8 cellular contexts compared by ENCODE assay signal in genomic region chr17:7023576-7024401, GRCh38. TPM values are rescaled to one million over a fixed set of nuclear protein-coding genes. Genes with fewer than 3 reads are reported as not detected.
DNase-seq lines count a peak whose midpoint lies in the region; ATAC-seq and TF ChIP-seq lines count a peak whose summit lies in the region.

No MANE protein-coding gene starts in this region.

- 0 out of 2 replicates have a peak, but pooled peaks cover 4% of the 10 kb centered on the region for H3K4me1 ChIP-seq in PC-9 (replicated peaks; ENCODE audit: insufficient read depth)

- no peaks in the 10 kb centered on the region for H3K27me3 Mint-ChIP-seq in natural killer cell treated with Interleukin-12 subunit alpha and Interleukin-12 subunit beta and Interleukin-15 and Interleukin-18, amount 100 ng/mL, for 72 hours

- H3K36me3 Mint-ChIP-seq in natural killer cell treated with Interleukin-12 subunit alpha and Interleukin-12 subunit beta and Interleukin-15 and Interleukin-18, amount 100 ng/mL, for 72 hours: no peaks in the 10 kb centered on the region
- peaks cover 25% of the 10 kb centered on the region for H3K36me3 Mint-ChIP-seq in stimulated activated effector memory CD8-positive, alpha-beta T cell treated with anti-CD3 and anti-CD28 coated beads, Interleukin-12 subunit alpha, Interleukin-12 subunit beta, amount 100 ng/mL, for 72 hours

- no peaks in the 10 kb centered on the region for H3K36me3 ChIP-seq in PC-9 (ENCODE audit: low read depth)

- intact Hi-C loops in PC-9 (cut with micrococcal nuclease; ENCODE audit: unreplicated experiment): loop anchor here (5.0 kb wide), 2 partner anchors 111 to 311 kb away; partner anchors contain the start of gene SLC13A5

- H3K4me2 ChIP-seq in PC-9: peak overlapping the region; percentile 64

- CTCF ChIA-PET in PC-9 (lab: Charles Lee): interaction anchor here (0.6 to 1.1 kb wide), 3 partner anchors 12 to 113 kb away, joined by 3 to 4 read pairs (median 3); partner anchors contain the start of gene SLC16A13

- H3F3A ChIP-seq in PC-9 (ENCODE audit: insufficient read depth, low read depth): peaks cover 18% of the 10 kb centered on the region; the same call in 1 of the 2 replicates

- ATAC-seq in GM21619 (IDR thresholded peaks at IDR 0.05; ENCODE audit: unreplicated experiment): peak; percentile 50
- ATAC-seq in natural killer cell treated with Interleukin-12 subunit alpha and Interleukin-12 subunit beta and Interleukin-15 and Interleukin-18, amount 100 ng/mL, for 72 hours: peak; percentile 89 to 94
- ATAC-seq in stimulated activated effector memory CD8-positive, alpha-beta T cell treated with anti-CD3 and anti-CD28 coated beads, Interleukin-12 subunit alpha, Interleukin-12 subunit beta, amount 100 ng/mL, for 72 hours: peak; percentile 85

- peak overlapping the region; percentile 80 for H3K4me3 Mint-ChIP-seq in natural killer cell treated with Interleukin-12 subunit alpha and Interleukin-12 subunit beta and Interleukin-15 and Interleukin-18, amount 100 ng/mL, for 72 hours
- H3K4me3 Mint-ChIP-seq in stimulated activated effector memory CD8-positive, alpha-beta T cell treated with anti-CD3 and anti-CD28 coated beads, Interleukin-12 subunit alpha, Interleukin-12 subunit beta, amount 100 ng/mL, for 72 hours: peak overlapping the region; percentile 77

- DNase-seq in PC-9 (peak; percentile 93 to 97), foreskin fibroblast (peak; percentile 82 to 93), middle frontal gyrus (ENCODE audit: extremely low spot score, low spot score) (no peak), NCI-H524 treated with DMSO at 0.1 percent for 48 hours (lab: John Stamatoyannopoulos, UW) (no peak)
- DNase-seq in activated effector memory CD4-positive, alpha-beta T cell treated with anti-CD3 and anti-CD28 coated beads, Interleukin-2, amount 50 U/mL, for 16 hours: peak; percentile 98
- peak; percentile 96 for DNase-seq in natural killer cell treated with Interleukin-12 subunit alpha and Interleukin-12 subunit beta and Interleukin-15 and Interleukin-18, amount 100 ng/mL, for 72 hours (ENCODE audit: low spot score)
- peak; percentile 94 to 98 for DNase-seq in stimulated activated effector memory CD8-positive, alpha-beta T cell treated with anti-CD3 and anti-CD28 coated beads, Interleukin-12 subunit alpha, Interleukin-12 subunit beta, amount 100 ng/mL, for 72 hours (ENCODE audit: low spot score in 2 of 2)

- H3K9me3 Mint-ChIP-seq in natural killer cell treated with Interleukin-12 subunit alpha and Interleukin-12 subunit beta and Interleukin-15 and Interleukin-18, amount 100 ng/mL, for 72 hours: no peaks in the 10 kb centered on the region
- H3K9me3 Mint-ChIP-seq in stimulated activated effector memory CD8-positive, alpha-beta T cell treated with anti-CD3 and anti-CD28 coated beads, Interleukin-12 subunit alpha, Interleukin-12 subunit beta, amount 100 ng/mL, for 72 hours: no peaks in the 10 kb centered on the region

- H3K27ac Mint-ChIP-seq in natural killer cell treated with Interleukin-12 subunit alpha and Interleukin-12 subunit beta and Interleukin-15 and Interleukin-18, amount 100 ng/mL, for 72 hours: peak overlapping the region; percentile 74 to 90
- H3K27ac Mint-ChIP-seq in stimulated activated effector memory CD8-positive, alpha-beta T cell treated with anti-CD3 and anti-CD28 coated beads, Interleukin-12 subunit alpha, Interleukin-12 subunit beta, amount 100 ng/mL, for 72 hours: peak overlapping the region; percentile 96

- H3K4me1 Mint-ChIP-seq in natural killer cell treated with Interleukin-12 subunit alpha and Interleukin-12 subunit beta and Interleukin-15 and Interleukin-18, amount 100 ng/mL, for 72 hours (ENCODE audit: low read depth in 2 of 2): peaks cover 49 to 55% of the 10 kb centered on the region in 2 donors
- H3K4me1 Mint-ChIP-seq in stimulated activated effector memory CD8-positive, alpha-beta T cell treated with anti-CD3 and anti-CD28 coated beads, Interleukin-12 subunit alpha, Interleukin-12 subunit beta, amount 100 ng/mL, for 72 hours: peaks cover 58% of the 10 kb centered on the region

- BruUV-seq in PC-9 (replicated peaks; lab: Mats Ljungman, UMichigan): no TSS peak

- H2AFZ ChIP-seq in PC-9: peak overlapping the region; percentile 59; the same call in 1 of the 2 replicates

- no peaks in the 10 kb centered on the region for H3K79me2 ChIP-seq in PC-9 (ENCODE audit: low read depth)

- H4K20me1 ChIP-seq in PC-9 (ENCODE audit: insufficient read depth): no peaks in the 10 kb centered on the region

- TF ChIP-seq CTCF in PC-9 (conservative IDR thresholded peaks at IDR 0.05): no peak
- no peak for TF ChIP-seq CTCF in foreskin fibroblast (IDR thresholded peaks at IDR 0.05; ENCODE audit: low read depth, low read length)

- H3K9me3 ChIP-seq in PC-9 (ENCODE audit: insufficient read depth, low read depth): no peaks in the 10 kb centered on the region

- no peaks in the 10 kb centered on the region for H3K9me2 ChIP-seq in PC-9 (ENCODE audit: insufficient read depth)

- H3K4me3 ChIP-seq in PC-9 (peak overlapping the region; percentile 39; the same call in 1 of the 2 replicates), foreskin fibroblast (ENCODE audit: low read depth in 1 of 2, low read length in 2 of 2) (peak overlapping the region in 1 of 2 donors; percentile 24)

- H3K27me3 ChIP-seq in PC-9 (ENCODE audit: insufficient read depth, low read depth): no peaks in the 10 kb centered on the region

- POLR2A ChIA-PET in PC-9 (lab: Charles Lee; ENCODE audit: unreplicated experiment): interaction anchor here (0.5 to 1.2 kb wide), 7 partner anchors 12 to 566 kb away, joined by 3 to 18 read pairs (median 5); partner anchors contain the start of gene SLC16A13

- H3K27ac ChIP-seq in PC-9: no peak overlapping the region

RNA-seq across cellular contexts. Expression of gene BCL6B, which starts 0.9 kb away (rescaled TPM):
- 0.28 and 0.48 TPM in 2 replicates for total RNA-seq in PC-9 (2021)
- 1 to 10 TPM in 1 of 2 donors, under 1 TPM in 1; 0.73 to 1.1 TPM for total RNA-seq in natural killer cell treated with Interleukin-12 subunit alpha and Interleukin-12 subunit beta and Interleukin-15 and Interleukin-18, amount 100 ng/mL, for 72 hours

RNA-seq across cellular contexts. Expression of gene RNASEK, which starts 11.4 kb away (rescaled TPM):
- total RNA-seq in PC-9 (2021): 196 and 301 TPM in 2 replicates
- total RNA-seq in natural killer cell treated with Interleukin-12 subunit alpha and Interleukin-12 subunit beta and Interleukin-15 and Interleukin-18, amount 100 ng/mL, for 72 hours: 100 to 1,000 TPM; 206 to 224 TPM

RNA-seq across cellular contexts. Expression of gene SLC16A13, which starts 12.0 kb away (rescaled TPM):
- total RNA-seq in PC-9 (2021): 33.4 and 40.6 TPM in 2 replicates
- total RNA-seq in natural killer cell treated with Interleukin-12 subunit alpha and Interleukin-12 subunit beta and Interleukin-15 and Interleukin-18, amount 100 ng/mL, for 72 hours: 10 to 100 TPM; 11.7 to 19.1 TPM

RNA-seq across cellular contexts. Expression of gene SLC16A11, which starts 20.1 kb away (rescaled TPM):
- total RNA-seq in PC-9 (2021): not detected in 2 replicates
- 1 to 10 TPM; 1.2 to 1.7 TPM for total RNA-seq in natural killer cell treated with Interleukin-12 subunit alpha and Interleukin-12 subunit beta and Interleukin-15 and Interleukin-18, amount 100 ng/mL, for 72 hours

RNA-seq across cellular contexts. Expression of gene ALOX12, which starts 27.9 kb away (rescaled TPM):
- total RNA-seq in PC-9 (2021): not detected in 2 replicates
- total RNA-seq in natural killer cell treated with Interleukin-12 subunit alpha and Interleukin-12 subunit beta and Interleukin-15 and Interleukin-18, amount 100 ng/mL, for 72 hours: not detected

Comparison
In these comparisons a context has a peak if more than half of its experiments do, and no peak if none do; other contexts are left out.
1. DNase-seq: peak in PC-9 (2 of 2), activated effector memory CD4-positive, alpha-beta T cell treated with anti-CD3 and anti-CD28 coated beads, Interleukin-2, amount 50 U/mL, for 16 hours (single experiment), foreskin fibroblast (2 of 2), natural killer cell treated with Interleukin-12 subunit alpha and Interleukin-12 subunit beta and Interleukin-15 and Interleukin-18, amount 100 ng/mL, for 72 hours (single experiment) and stimulated activated effector memory CD8-positive, alpha-beta T cell treated with anti-CD3 and anti-CD28 coated beads, Interleukin-12 subunit alpha, Interleukin-12 subunit beta, amount 100 ng/mL, for 72 hours (2 of 2); none in middle frontal gyrus (single experiment) and NCI-H524 treated with DMSO at 0.1 percent for 48 hours (single experiment).
2. Peak in every context shown above with its lines, with median percentiles within 50 percentile points of each other: ATAC-seq.